Comparison of ENCODE assay signal across 15 cellular contexts in the genomic region with DNA sequence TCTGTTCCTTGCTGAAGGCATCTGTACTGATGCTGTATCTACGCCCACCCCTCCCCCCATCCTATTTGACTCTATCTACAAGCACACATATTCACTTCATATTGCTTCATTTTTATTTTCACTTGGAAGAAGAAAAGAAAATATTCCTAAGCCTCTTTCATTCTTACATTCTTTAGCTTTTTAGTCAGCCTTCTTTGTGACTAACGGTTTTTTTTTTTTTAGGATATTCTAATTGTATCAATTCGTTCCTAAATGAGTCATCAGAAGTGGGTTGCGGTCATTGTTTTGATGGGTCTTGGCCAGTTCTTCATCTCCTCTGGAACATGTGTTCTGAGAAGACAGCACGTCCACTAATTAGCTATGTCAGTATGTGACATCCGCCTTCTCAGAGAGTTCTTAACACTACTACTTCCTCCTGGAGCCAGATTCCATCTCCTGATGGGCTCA.
DNase-seq lines count a peak whose midpoint lies in the region; ATAC-seq and TF ChIP-seq lines count a peak whose summit lies in the region.
"Had no signal": no experiment of that assay in that cellular context is flagged by ENCODE, and none has a peak within 500 bp of the region (broad histone marks: within the 10 kb centered on the region; RNA-seq: fewer than 3 reads in every experiment).

No MANE protein-coding gene starts in this region.

- H3K9me3 ChIP-seq in skeletal muscle tissue (ENCODE audit: control insufficient read depth in 3 of 3, low read length in 3 of 3) (no peaks in the 10 kb centered on the region), esophagus squamous epithelium (no peaks in the 10 kb centered on the region), ovary (no peaks in the 10 kb centered on the region)

- no peak overlapping the region for H3K9ac ChIP-seq in skeletal muscle tissue (ENCODE audit: low read depth in 1 of 3, low read length in 3 of 3)

- H3K4me1 ChIP-seq in skeletal muscle tissue (ENCODE audit: control insufficient read depth in 3 of 3, insufficient read depth in 3 of 3, low read length in 3 of 3) (peaks cover 0 to 5% (median 0%) of the 10 kb centered on the region in 3 donors), esophagus squamous epithelium (no peaks in the 10 kb centered on the region), ovary (ENCODE audit: insufficient read depth) (peaks cover 8% of the 10 kb centered on the region)

- 46 to 56% methylated on average over 6 of the region's 6 CpGs for WGBS in esophagus squamous epithelium, 2 donors
- 28 to 45% (median 44%) methylated on average over 6 of the region's 6 CpGs for WGBS in ovary, 3 donors

- no peak overlapping the region for H3K4me3 Mint-ChIP-seq in stimulated activated naive CD8-positive, alpha-beta T cell treated with anti-CD3 and anti-CD28 coated beads, Interleukin-15, amount 100 ng/mL, for 72 hours
- H3K4me3 Mint-ChIP-seq: effector memory CD8-positive, alpha-beta T cell; type B pancreatic cell had no signal

- peak overlapping the region; percentile 36 for H3K27ac ChIP-seq in skeletal muscle tissue (ENCODE audit: low read depth, low read length)
- peak overlapping the region in 1 of 4 donors; percentile 40 for H3K27ac ChIP-seq in esophagus squamous epithelium
- no peak overlapping the region for H3K27ac ChIP-seq in ovary

- intact Hi-C loops in esophagus squamous epithelium (cut with DNase I): no loop called here
- intact Hi-C loops in ovary (cut with DNase I): no loop called here

- no peaks in the 10 kb centered on the region for H3K9me3 Mint-ChIP-seq in stimulated activated naive CD8-positive, alpha-beta T cell treated with anti-CD3 and anti-CD28 coated beads, Interleukin-15, amount 100 ng/mL, for 72 hours
- H3K9me3 Mint-ChIP-seq: effector memory CD8-positive, alpha-beta T cell had no signal

- H3K27me3 Mint-ChIP-seq in stimulated activated naive CD8-positive, alpha-beta T cell treated with anti-CD3 and anti-CD28 coated beads, Interleukin-15, amount 100 ng/mL, for 72 hours: no peaks in the 10 kb centered on the region
- H3K27me3 Mint-ChIP-seq: type B pancreatic cell had no signal

- H3K36me3 ChIP-seq in skeletal muscle tissue (ENCODE audit: control insufficient read depth in 3 of 3, insufficient read depth in 3 of 3, low read length in 3 of 3): peaks cover 0 to 5% (median 0%) of the 10 kb centered on the region in 3 donors
- H3K36me3 ChIP-seq in esophagus squamous epithelium: peaks cover 0 to 7% (median 0%) of the 10 kb centered on the region in 3 donors
- H3K36me3 ChIP-seq in ovary: no peaks in the 10 kb centered on the region

- TF ChIP-seq POLR2A in esophagus squamous epithelium (IDR thresholded peaks at IDR 0.05) (no peak), ovary (IDR thresholded peaks at IDR 0.05) (no peak)

- TF ChIP-seq EP300 in ovary (IDR thresholded peaks at IDR 0.05): no peak

- H3K27me3 ChIP-seq in skeletal muscle tissue (ENCODE audit: control insufficient read depth in 3 of 3, insufficient read depth in 3 of 3, low read length in 3 of 3): no peaks in the 10 kb centered on the region
- no peaks in the 10 kb centered on the region for H3K27me3 ChIP-seq in esophagus squamous epithelium
- no peaks in the 10 kb centered on the region for H3K27me3 ChIP-seq in ovary

- no peak overlapping the region for H3K27ac Mint-ChIP-seq in stimulated activated naive CD8-positive, alpha-beta T cell treated with anti-CD3 and anti-CD28 coated beads, Interleukin-15, amount 100 ng/mL, for 72 hours
- H3K27ac Mint-ChIP-seq: effector memory CD8-positive, alpha-beta T cell; type B pancreatic cell had no signal

- TF ChIP-seq CTCF in GM12865 (IDR thresholded peaks at IDR 0.05; ENCODE audit: insufficient read depth, low read depth, low read length, missing control alignments): no peak
- TF ChIP-seq CTCF in esophagus squamous epithelium (IDR thresholded peaks at IDR 0.05): no peak
- no peak for TF ChIP-seq CTCF in ovary (IDR thresholded peaks at IDR 0.05)

- ATAC-seq in stimulated activated naive CD8-positive, alpha-beta T cell treated with anti-CD3 and anti-CD28 coated beads, Interleukin-15, amount 100 ng/mL, for 72 hours: no peak
- ATAC-seq: effector memory CD8-positive, alpha-beta T cell had no signal

- DNase-seq in GM12865 (ENCODE audit: low read depth) (peak; percentile 13), RPMI7951 (ENCODE audit: low read depth) (peak; percentile 99), fibroblast of gingiva (ENCODE audit: low read depth) (peak; percentile 89), globus pallidus (ENCODE audit: low spot score) (no peak), esophagus squamous epithelium (lab: John Stamatoyannopoulos, UW) (no peak), ovary (no peak)
- no peak for DNase-seq in stimulated activated naive CD8-positive, alpha-beta T cell treated with anti-CD3 and anti-CD28 coated beads, Interleukin-15, amount 100 ng/mL, for 72 hours
- DNase-seq: activated CD4-positive, CD25-positive, alpha-beta regulatory T cell; activated gamma-delta T cell; DMS153; effector memory CD8-positive, alpha-beta T cell; NCI-H146; nucleus accumbens had no signal

- no peaks in the 10 kb centered on the region for H3K4me1 Mint-ChIP-seq in stimulated activated naive CD8-positive, alpha-beta T cell treated with anti-CD3 and anti-CD28 coated beads, Interleukin-15, amount 100 ng/mL, for 72 hours

- no peak overlapping the region for H3K4me3 ChIP-seq in GM12865 (ENCODE audit: low read depth, low read length)
- no peak overlapping the region for H3K4me3 ChIP-seq in skeletal muscle tissue (ENCODE audit: low read length in 3 of 3)
- no peak overlapping the region for H3K4me3 ChIP-seq in esophagus squamous epithelium
- no peak overlapping the region for H3K4me3 ChIP-seq in ovary

Comparison
In these comparisons a context has a peak if more than half of its experiments do, and no peak if none do; other contexts are left out.
1. DNase-seq: peak in GM12865 (single experiment), RPMI7951 (single experiment) and fibroblast of gingiva (single experiment); none in globus pallidus (single experiment), esophagus squamous epithelium (single experiment), stimulated activated naive CD8-positive, alpha-beta T cell treated with anti-CD3 and anti-CD28 coated beads, Interleukin-15, amount 100 ng/mL, for 72 hours (0 of 2) and ovary (0 of 5).